9 cellular contexts compared by ENCODE assay signal in genomic region chr1:180273066-180273465, GRCh38. TPM values are rescaled to one million over a fixed set of nuclear protein-coding genes. Genes with fewer than 3 reads are reported as not detected.
"Had no signal": no experiment of that assay in that cellular context is flagged by ENCODE, and none has a peak within 500 bp of the region (broad histone marks: within the 10 kb centered on the region; RNA-seq: fewer than 3 reads in every experiment).

No MANE protein-coding gene starts in this region.

- H3K27ac ChIP-seq: GM23248, HL-60 had no signal

- ATAC-seq: HCT116, K562 had no signal

- H3K4me3 ChIP-seq: GM23248, HAP-1, K562 had no signal

- H3K4me3 Mint-ChIP-seq: HFFc6 had no signal

- H3K9me3 ChIP-seq: HAP-1 had no signal

- H3K9me3 Mint-ChIP-seq: HFFc6 had no signal

- DNase-seq: GM23248, GOT3, H7, HFFc6, IMR-90 had no signal

- H3K4me1 ChIP-seq: HAP-1 had no signal

- H3K9ac ChIP-seq: GM23248 had no signal

- H3K27ac Mint-ChIP-seq: HFFc6 had no signal

- H2AFZ ChIP-seq: GM23248 had no signal

- FAIRE-seq: K562 had no signal

RNA-seq across cellular contexts. Expression of gene LHX4, which starts 43.0 kb away (rescaled TPM):
- total RNA-seq: GM23248 had no signal
